ENCODE assay signal across 10 cellular contexts in genomic region chr1:67019600-67020136, GRCh38. TPM values are rescaled to one million over a fixed set of nuclear protein-coding genes. Genes with fewer than 3 reads are reported as not detected.
DNase-seq lines count a peak whose midpoint lies in the region; ATAC-seq, FAIRE-seq and TF ChIP-seq lines count a peak whose summit lies in the region.
"Had no signal": no experiment of that assay in that cellular context is flagged by ENCODE, and none has a peak within 500 bp of the region (broad histone marks: within the 10 kb centered on the region; RNA-seq: fewer than 3 reads in every experiment).

No MANE protein-coding gene starts in this region.

- H2BK5ac ChIP-seq in H1 (ENCODE audit: low read depth, low read length): no peak overlapping the region

- H3K27me3 ChIP-seq in H1 (replicated peaks in 1 of 4; ENCODE audit: control insufficient read depth in 3 of 4, extremely low read depth in 1 of 4, insufficient read depth in 3 of 4, low read length in 3 of 4): 0 out of 7 replicates have a peak, but pooled peaks cover 0 to 2% (median 0%) of the 10 kb centered on the region in 4 experiments

- no peak overlapping the region for H4K91ac ChIP-seq in H1 (replicated peaks; ENCODE audit: insufficient read length, low read length)

- H4K5ac ChIP-seq in H1 (ENCODE audit: insufficient read length, low read depth, low read length): no peak overlapping the region

- H3K4me2 ChIP-seq in H1 (ENCODE audit: insufficient read depth in 1 of 2, low read depth in 2 of 2, low read length in 2 of 2): no peak overlapping the region
- H3K4me2 ChIP-seq: A549 had no signal

- FAIRE-seq in H1 (lab: Jason Lieb, UNC): no peak
- FAIRE-seq: A549 had no signal

- no peaks in the 10 kb centered on the region for H3K27me3 Mint-ChIP-seq in activated CD4-positive, alpha-beta T cell treated with anti-CD3 and anti-CD28 coated beads for 36 hours

- H3K4ac ChIP-seq in H1 (replicated peaks; ENCODE audit: insufficient read length, low read depth, low read length): no peak overlapping the region

- no peak overlapping the region for H2BK20ac ChIP-seq in H1 (ENCODE audit: low read length)

- H2AFZ ChIP-seq in H1 (ENCODE audit: low read length): no peak overlapping the region

- intact Hi-C loops in activated CD4-positive, alpha-beta T cell treated with anti-CD3 and anti-CD28 coated beads for 36 hours (cut with DNase I, micrococcal nuclease): no loop called here

- H3K27ac Mint-ChIP-seq in activated CD4-positive, alpha-beta T cell treated with anti-CD3 and anti-CD28 coated beads for 36 hours: peak overlapping the region; percentile 21

- no peak overlapping the region for H3K14ac ChIP-seq in H1 (ENCODE audit: insufficient read length)

- H3K4me1 Mint-ChIP-seq in activated CD4-positive, alpha-beta T cell treated with anti-CD3 and anti-CD28 coated beads for 36 hours: no peaks in the 10 kb centered on the region

- no peak overlapping the region for H3K23ac ChIP-seq in H1 (ENCODE audit: insufficient read length)

- no peak overlapping the region for H2BK15ac ChIP-seq in H1 (ENCODE audit: low read length)

- H3K4me1 ChIP-seq in H1 (replicated peaks in 1 of 4; ENCODE audit: control insufficient read depth in 3 of 4, insufficient read depth in 4 of 4, low read length in 3 of 4): peaks cover 0 to 12% (median 9%) of the 10 kb centered on the region in 4 experiments; a peak in 4 of 7 replicates
- no peaks in the 10 kb centered on the region for H3K4me1 ChIP-seq in urinary bladder (ENCODE audit: insufficient read depth)
- H3K4me1 ChIP-seq: A549 had no signal

- no peaks in the 10 kb centered on the region for H3K79me2 ChIP-seq in H1 (ENCODE audit: control insufficient read depth in 1 of 2, insufficient read depth in 2 of 2, low read length in 2 of 2)

- H3K36me3 ChIP-seq in H1 (ENCODE audit: control insufficient read depth in 2 of 4, insufficient read depth in 4 of 4, low read length in 3 of 4): no peaks in the 10 kb centered on the region
- H3K36me3 ChIP-seq in urinary bladder (ENCODE audit: insufficient read depth): peaks cover 2% of the 10 kb centered on the region

- H2AK5ac ChIP-seq in H1 (ENCODE audit: low read depth, low read length): no peak overlapping the region

- H3K56ac ChIP-seq in H1 (replicated peaks; ENCODE audit: insufficient read length, low read depth, low read length): no peak overlapping the region

- no peak for TF ChIP-seq POLR2A in H1 (IDR thresholded peaks at IDR 0.05; ENCODE audit: control extremely low read depth in 1 of 2, low read depth in 2 of 2, low read length in 2 of 2)

- H2BK120ac ChIP-seq in H1 (replicated peaks; ENCODE audit: low read depth, low read length): no peak overlapping the region

- no peak for DNase-seq in activated CD4-positive, alpha-beta T cell treated with anti-CD3 and anti-CD28 coated beads for 36 hours
- no peak for DNase-seq in activated CD4-positive, alpha-beta T cell treated with anti-CD3 and anti-CD28 coated beads, Interleukin-2, amount 50 U/mL, for 1 hour
- DNase-seq in H1 (ENCODE audit: low read depth in 1 of 2, low spot score in 2 of 2): no peak
- no peak for DNase-seq in left lobe of liver (ENCODE audit: low spot score)
- DNase-seq in mesenteric fat pad (ENCODE audit: low spot score): no peak
- DNase-seq in NCI-H1436 treated with DMSO at 0.1 percent for 48 hours (lab: John Stamatoyannopoulos, UW): no peak
- DNase-seq in NCI-H1092 (lab: John Stamatoyannopoulos, UW): no peak
- DNase-seq: NCI-H510A had no signal

- TF ChIP-seq CTCF in H1 (IDR thresholded peaks at IDR 0.05; ENCODE audit: control extremely low read depth in 1 of 3, insufficient read depth in 1 of 3, low read depth in 1 of 3, low read length in 3 of 3): no peak

- H3K9me3 ChIP-seq in H1 (ENCODE audit: insufficient read depth in 2 of 2, low read depth in 1 of 2, low read length in 1 of 2): no peaks in the 10 kb centered on the region
- H3K9me3 ChIP-seq: A549 had no signal

- H3K27ac ChIP-seq in H1 (ENCODE audit: low read depth, low read length) (no peak overlapping the region), urinary bladder (ENCODE audit: low read depth) (peak overlapping the region; percentile 16)
- H3K27ac ChIP-seq: A549 had no signal

- no peak overlapping the region for H2BK12ac ChIP-seq in H1 (ENCODE audit: low read depth, low read length)

- CTCF ChIA-PET in activated CD4-positive, alpha-beta T cell treated with anti-CD3 and anti-CD28 coated beads for 36 hours (lab: Charles Lee): interaction anchor here (0.8 to 1.9 kb wide), 5 partner anchors 15 to 195 kb away, joined by 3 to 4 read pairs (median 3); no protein-coding TSS in a partner anchor
- CTCF ChIA-PET in H1 (lab: Charles Lee; ENCODE audit: partially characterized antibody): interaction anchor here (1.4 to 3.5 kb wide), 8 partner anchors 9 to 194 kb away, joined by 3 to 27 read pairs (median 6); no protein-coding TSS in a partner anchor

- H4K8ac ChIP-seq in H1 (ENCODE audit: extremely low read depth, insufficient read depth, low read length): no peak overlapping the region

- no peaks in the 10 kb centered on the region; the same call in 1 of the 2 replicates for H3K23me2 ChIP-seq in H1 (ENCODE audit: low read depth, low read length)

- H3K18ac ChIP-seq in H1 (ENCODE audit: extremely low read depth, low read length): no peak overlapping the region

- peaks cover 0 to 2% of the 10 kb centered on the region in 2 experiments for H4K20me1 ChIP-seq in H1 (replicated peaks in 1 of 2; ENCODE audit: control insufficient read depth in 1 of 2, insufficient read depth in 2 of 2, low read length in 2 of 2)

- H3K36me3 Mint-ChIP-seq in activated CD4-positive, alpha-beta T cell treated with anti-CD3 and anti-CD28 coated beads for 36 hours (ENCODE audit: low read depth): peaks cover 35% of the 10 kb centered on the region

- no peak overlapping the region for H3K9ac ChIP-seq in H1 (replicated peaks in 1 of 4; ENCODE audit: extremely low read depth in 1 of 4, low read depth in 3 of 4, low read length in 3 of 4)

- TF ChIP-seq EP300 in H1 (IDR thresholded peaks at IDR 0.05; ENCODE audit: borderline replicate concordance in 1 of 2, low read depth in 2 of 2, low read length in 2 of 2): no peak

- H3K79me1 ChIP-seq in H1 (ENCODE audit: low read depth, low read length): no peaks in the 10 kb centered on the region

- no peak for ATAC-seq in activated CD4-positive, alpha-beta T cell treated with anti-CD3 and anti-CD28 coated beads for 36 hours
- peak; percentile 8 for ATAC-seq in left lobe of liver
- ATAC-seq: A549 had no signal

- H3K9me3 Mint-ChIP-seq in activated CD4-positive, alpha-beta T cell treated with anti-CD3 and anti-CD28 coated beads for 36 hours (ENCODE audit: low read depth): no peaks in the 10 kb centered on the region

- POLR2A ChIA-PET in activated CD4-positive, alpha-beta T cell treated with anti-CD3 and anti-CD28 coated beads for 36 hours (lab: Charles Lee): no interaction called here
- POLR2A ChIA-PET in H1 (lab: Charles Lee; ENCODE audit: partially characterized antibody): interaction anchor here (1.2 kb wide), 2 partner anchors 14 to 19 kb away, joined by 3 to 4 read pairs; no protein-coding TSS in a partner anchor

- no peak overlapping the region for H3K4me3 Mint-ChIP-seq in activated CD4-positive, alpha-beta T cell treated with anti-CD3 and anti-CD28 coated beads for 36 hours

- no peak for TF ChIP-seq RAD21 in H1 (IDR thresholded peaks at IDR 0.05 in 1 of 2, conservative IDR thresholded peaks at IDR 0.05 in 1 of 2; ENCODE audit: low read depth in 2 of 2, low read length in 2 of 2)

- 10% methylated on average over 1 of the region's 1 CpG; no CpG with 5 or more reads in 1 of the 2 experiments for WGBS in H1 (ENCODE audit: extremely low coverage in 1 of 2, insufficient coverage in 1 of 2, insufficient read length in 1 of 2, insufficient replicate concordance in 2 of 2, low coverage in 1 of 2, low lambda C conversion rate in 2 of 2, missing lambda C conversion rate in 1 of 2), 2 experiments
- WGBS in urinary bladder: 10% methylated on average over 1 of the region's 1 CpG

- H3K4me3 ChIP-seq in H1 (ENCODE audit: extremely low read depth in 1 of 4, insufficient read depth in 2 of 4, low read depth in 3 of 4, low read length in 4 of 4) (no peak overlapping the region), urinary bladder (ENCODE audit: low read depth, low read length) (no peak overlapping the region)
- H3K4me3 ChIP-seq: A549 had no signal

TF ChIP-seq in H1, 55 proteins besides CTCF, POLR2A, EP300 and RAD21:
- TF ChIP-seq, protein P1, sequence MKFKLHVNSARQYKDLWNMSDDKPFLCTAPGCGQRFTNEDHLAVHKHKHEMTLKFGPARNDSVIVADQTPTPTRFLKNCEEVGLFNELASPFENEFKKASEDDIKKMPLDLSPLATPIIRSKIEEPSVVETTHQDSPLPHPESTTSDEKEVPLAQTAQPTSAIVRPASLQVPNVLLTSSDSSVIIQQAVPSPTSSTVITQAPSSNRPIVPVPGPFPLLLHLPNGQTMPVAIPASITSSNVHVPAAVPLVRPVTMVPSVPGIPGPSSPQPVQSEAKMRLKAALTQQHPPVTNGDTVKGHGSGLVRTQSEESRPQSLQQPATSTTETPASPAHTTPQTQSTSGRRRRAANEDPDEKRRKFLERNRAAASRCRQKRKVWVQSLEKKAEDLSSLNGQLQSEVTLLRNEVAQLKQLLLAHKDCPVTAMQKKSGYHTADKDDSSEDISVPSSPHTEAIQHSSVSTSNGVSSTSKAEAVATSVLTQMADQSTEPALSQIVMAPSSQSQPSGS (IDR thresholded peaks at IDR 0.05; ENCODE audit: low read length): no peak
- peak; percentile 41; the same call in 1 of the 2 replicates for TF ChIP-seq SRF (IDR thresholded peaks at IDR 0.05; ENCODE audit: low read depth, low read length)
TF ChIP-seq in H1: peak in this region for 1.

RNA-seq across cellular contexts. Expression of gene SLC35D1, which starts 34.3 kb away (rescaled TPM):
- 10 to 100 TPM in 1 of 2 experiments, 1 to 10 TPM in 1; 8.7 to 10.3 TPM for total RNA-seq in activated CD4-positive, alpha-beta T cell treated with anti-CD3 and anti-CD28 coated beads for 36 hours
- 2.7 and 2.8 TPM in 2 replicates for total RNA-seq in H1 (2021; fragmentation: NEBNext Ultra II Directional; extraction: Animal tissue kit (Norgen Biotek cat#: 25700))
- polyA plus RNA-seq in H1 (2011; rRNA removed) (0.78 and 1.2 TPM in 2 replicates), urinary bladder (6.0 TPM)
- 1.3 TPM for polyA plus RNA-seq in H1 (2011; cell fraction: cytosol; rRNA removed)
- polyA plus RNA-seq in H1 (2011; cell fraction: nucleus; rRNA removed): 0.97 TPM
- polyA plus RNA-seq in H1 (2012, experiment 1 of 2): 0.98 to 1.9 TPM (median 1.4 TPM) in 4 replicates
- 0.30 TPM for polyA plus RNA-seq in H1 (2012, experiment 2 of 2)
- 1.8 TPM for polyA plus RNA-seq in H1 (2013, experiment 1 of 2)
- polyA plus RNA-seq in H1 (2013, experiment 2 of 2): 2.3 TPM
- 3.3 and 3.8 TPM in 2 replicates for polyA minus RNA-seq in H1 (2011; rRNA and poly(A)+ RNA removed)
- 0.95 TPM for polyA minus RNA-seq in H1 (2011; cell fraction: cytosol; rRNA and poly(A)+ RNA removed)
- 4.3 TPM for polyA minus RNA-seq in H1 (2011; cell fraction: nucleus; rRNA and poly(A)+ RNA removed)
- total RNA-seq in left lobe of liver (66.0 TPM), urinary bladder (20.3 TPM), mesenteric fat pad (7.4 TPM)
